In genomic region chr3:126180477-126181397, GRCh38 we compare ENCODE assay signal across 8 cellular contexts. TPM values are rescaled to one million over a fixed set of nuclear protein-coding genes. Genes with fewer than 3 reads are reported as not detected.
A peak's percentile ranks its signal among the peaks of the same experiment; 100 is the strongest.
DNase-seq lines count a peak whose midpoint lies in the region; ATAC-seq and TF ChIP-seq lines count a peak whose summit lies in the region.

Gene ALDH1L1, minus strand, starts transcription at chr3:126180586. Its CDS starts 19,607 bp downstream, at chr3:126160979.

- H3K27me3 ChIP-seq in GM23338 (ENCODE audit: insufficient read depth) (peaks cover 45% of the 10 kb centered on the region), cardiac muscle cell (peaks cover 29% of the 10 kb centered on the region), ovary (no peaks in the 10 kb centered on the region)

- H3K4me1 ChIP-seq in GM23338 (ENCODE audit: insufficient read depth) (no peaks in the 10 kb centered on the region), cardiac muscle cell (ENCODE audit: low read depth) (no peaks in the 10 kb centered on the region), ovary (ENCODE audit: insufficient read depth) (peaks cover 12% of the 10 kb centered on the region)

- H3K4me3 ChIP-seq in GM23338 (peak within 1 kb of the TSS; percentile 83), cardiac muscle cell (peak within 1 kb of the TSS; percentile 44), ovary (peak within 1 kb of the TSS; percentile 64)

- H3K4me3 Mint-ChIP-seq in GM23338: peak within 1 kb of the TSS; percentile 88

- peak; percentile 75 for DNase-seq in GM23338 (ENCODE audit: low spot score)
- peak; percentile 86 to 93 for DNase-seq in cardiac muscle cell (ENCODE audit: low read depth in 1 of 2, low spot score in 1 of 2)
- peak; percentile 80 to 92 (median 92) for DNase-seq in ovary
- DNase-seq in NCI-H446 treated with DMSO at 0.1 percent for 48 hours (lab: John Stamatoyannopoulos, UW): no peak
- DNase-seq in activated naive CD4-positive, alpha-beta T cell (lab: John Stamatoyannopoulos, UW): no peak

- TF ChIP-seq POLR2A in ovary (IDR thresholded peaks at IDR 0.05): peak; percentile 33

- H3K36me3 ChIP-seq in GM23338 (ENCODE audit: insufficient read depth) (no peaks in the 10 kb centered on the region), cardiac muscle cell (no peaks in the 10 kb centered on the region), ovary (no peaks in the 10 kb centered on the region)

- WGBS in ovary, 3 donors: 3 to 5% (median 5%) methylated on average over 48 to 54 of the region's 54 CpGs

- H3K27ac ChIP-seq in GM23338 (ENCODE audit: low read depth) (no peak within 1 kb of the TSS), cardiac muscle cell (no peak within 1 kb of the TSS), ovary (peak within 1 kb of the TSS; percentile 58 to 84)

- H3K9me3 ChIP-seq in cardiac muscle cell (ENCODE audit: low read depth) (no peaks in the 10 kb centered on the region), ovary (no peaks in the 10 kb centered on the region)

- H3K4me1 Mint-ChIP-seq in GM23338: peaks cover 16% of the 10 kb centered on the region

- H3K27ac Mint-ChIP-seq in GM23338: no peak within 1 kb of the TSS

- no peaks in the 10 kb centered on the region for H3K9me3 Mint-ChIP-seq in GM23338

- no peaks in the 10 kb centered on the region; the same call in 2 of the 3 replicates for H3K36me3 Mint-ChIP-seq in GM23338 (ENCODE audit: low read depth)

- H3K4me2 ChIP-seq in GM23338: peak within 1 kb of the TSS; percentile 96

- no peaks in the 10 kb centered on the region; the same call in 1 of the 2 replicates for H3K9me2 ChIP-seq in GM23338 (ENCODE audit: insufficient read depth)

- ATAC-seq in GM23338 (peak; percentile 80), SK-N-SH treated with all-trans-retinoic acid at 6 μM for 48 hours (peak; percentile 69), HG03175 (IDR thresholded peaks at IDR 0.05; ENCODE audit: unreplicated experiment) (no peak), GM21529 (IDR thresholded peaks at IDR 0.05; ENCODE audit: unreplicated experiment) (no peak)

- peak within 1 kb of the TSS; percentile 95 for H2AFZ ChIP-seq in GM23338

- no peaks in the 10 kb centered on the region for H3K79me2 ChIP-seq in GM23338 (replicated peaks; ENCODE audit: insufficient read depth)

- 0 out of 2 replicates have a peak, but pooled peaks cover 2% of the 10 kb centered on the region for H3F3A ChIP-seq in GM23338 (replicated peaks; ENCODE audit: low read depth)

- TF ChIP-seq CTCF in GM23338 (conservative IDR thresholded peaks at IDR 0.05; ENCODE audit: low read depth in 2 of 2) (no peak), cardiac muscle cell (IDR thresholded peaks at IDR 0.05; ENCODE audit: low read depth, low read length) (no peak), ovary (IDR thresholded peaks at IDR 0.05) (peak in 1 of 3 donors; percentile 7)

- intact Hi-C loops in ovary (cut with DNase I): no loop called here

- peak; percentile 38 for TF ChIP-seq EP300 in ovary (IDR thresholded peaks at IDR 0.05)

- H4K20me1 ChIP-seq in GM23338 (replicated peaks; ENCODE audit: insufficient read depth): no peaks in the 10 kb centered on the region

- H3K27me3 Mint-ChIP-seq in GM23338 (ENCODE audit: insufficient read depth, low read depth, poor library complexity): peaks cover 26% of the 10 kb centered on the region

TF ChIP-seq in GM23338, 12 proteins besides CTCF, POLR2A, EP300 and RAD21 (continues in another document):
- TF ChIP-seq EZH2 (IDR thresholded peaks at IDR 0.05; ENCODE audit: low read depth, unreplicated experiment): peak; percentile 47
- TF ChIP-seq NANOG (IDR thresholded peaks at IDR 0.05; ENCODE audit: borderline replicate concordance): no peak
- no peak for TF ChIP-seq REST (IDR thresholded peaks at IDR 0.05; ENCODE audit: unreplicated experiment)
- no peak for TF ChIP-seq EZH2phosphoT487 (IDR thresholded peaks at IDR 0.05; ENCODE audit: unreplicated experiment)

TF ChIP-seq in SK-N-SH treated with all-trans-retinoic acid at 6 μM for 48 hours, 23 proteins besides CTCF, POLR2A, EP300 and RAD21:
- TF ChIP-seq RARB (CRISPR knock-in tag; IDR thresholded peaks at IDR 0.05) (no peak), CSDC2 (CRISPR knock-in tag; IDR thresholded peaks at IDR 0.05) (no peak), ZNF70 (CRISPR knock-in tag; IDR thresholded peaks at IDR 0.05) (no peak), CREB5 (CRISPR knock-in tag; IDR thresholded peaks at IDR 0.05; ENCODE audit: low read depth) (no peak), TOX (CRISPR knock-in tag; IDR thresholded peaks at IDR 0.05; ENCODE audit: borderline replicate concordance) (no peak), BACH2 (CRISPR knock-in tag; IDR thresholded peaks at IDR 0.05; ENCODE audit: borderline replicate concordance) (no peak), ARNTL (CRISPR knock-in tag; IDR thresholded peaks at IDR 0.05; ENCODE audit: borderline replicate concordance, low read depth) (no peak), OSR1 (CRISPR knock-in tag; IDR thresholded peaks at IDR 0.05) (no peak), GLIS3 (CRISPR knock-in tag; IDR thresholded peaks at IDR 0.05) (no peak), TCF4 (CRISPR knock-in tag; IDR thresholded peaks at IDR 0.05; ENCODE audit: borderline replicate concordance) (no peak), CSRNP3 (CRISPR knock-in tag; IDR thresholded peaks at IDR 0.05) (no peak), PATZ1 (CRISPR knock-in tag; IDR thresholded peaks at IDR 0.05; ENCODE audit: borderline replicate concordance) (no peak), ZNF8 (CRISPR knock-in tag; IDR thresholded peaks at IDR 0.05) (no peak), PPARA (CRISPR knock-in tag; IDR thresholded peaks at IDR 0.05; ENCODE audit: borderline replicate concordance) (no peak)

RNA-seq across cellular contexts. Expression of gene ALDH1L1, which starts in this region (rescaled TPM):
- 0.82 and 1.3 TPM in 2 replicates for total RNA-seq in GM23338 (2014; rRNA removed; shearing (Covaris generic))
- 0.89 and 1.0 TPM in 2 replicates for polyA plus RNA-seq in GM23338 (2016; fragmentation: Nextera tagmentation; extraction: Ambion mirVana)
- total RNA-seq in cardiac muscle cell: 1.3 and 2.6 TPM in 2 replicates
- polyA plus RNA-seq in cardiac muscle cell: 0.98 and 4.0 TPM in 2 replicates
- 10 to 100 TPM; 24.6 to 85.5 (median 48.8) TPM for total RNA-seq in ovary
- polyA plus RNA-seq in ovary: 10 to 100 TPM in 1 of 2 donors, 1 to 10 TPM in 1; 8.3 to 45.1 TPM

Comparison
In these comparisons a context has a peak if more than half of its experiments do, and no peak if none do; other contexts are left out.
1. ATAC-seq: peak in GM23338 (single experiment) and SK-N-SH treated with all-trans-retinoic acid at 6 μM for 48 hours (single experiment); none in HG03175 (single experiment) and GM21529 (single experiment).
2. DNase-seq: peak in GM23338 (single experiment), cardiac muscle cell (2 of 2) and ovary (5 of 5); none in NCI-H446 treated with DMSO at 0.1 percent for 48 hours (single experiment) and activated naive CD4-positive, alpha-beta T cell (0 of 4).
3. H3K27ac ChIP-seq: peak in ovary (2 of 2); none in GM23338 (single experiment) and cardiac muscle cell (single experiment).
4. Peak in every context shown above with its lines, with median percentiles within 50 percentile points of each other: H3K4me3 ChIP-seq.